In the genomic region with DNA sequence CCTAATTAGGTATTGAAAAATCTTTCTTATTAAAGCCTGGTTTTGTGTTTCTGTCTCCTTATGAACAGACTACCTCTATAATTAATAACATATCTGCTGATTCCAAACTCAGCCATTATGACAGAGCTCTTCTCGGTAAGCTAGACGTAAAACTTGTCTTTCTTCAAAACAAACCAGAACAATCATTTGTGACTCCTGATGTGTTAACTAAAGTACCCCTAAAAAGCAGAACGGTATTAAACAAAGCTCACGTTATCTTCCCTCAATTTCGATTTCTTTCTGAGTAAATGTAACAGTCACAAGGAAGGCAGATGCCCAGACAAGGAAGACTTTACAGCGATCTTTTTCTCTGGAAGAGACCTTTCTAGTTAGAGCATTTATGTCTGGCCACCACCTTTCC, we compare ENCODE assay signal across 8 cellular contexts. TPM values are rescaled to one million over a fixed set of nuclear protein-coding genes. Genes with fewer than 3 reads are reported as not detected.
DNase-seq lines count a peak whose midpoint lies in the region; ATAC-seq and TF ChIP-seq lines count a peak whose summit lies in the region.

No MANE protein-coding gene starts in this region.

- no peaks in the 10 kb centered on the region for H3K9me3 ChIP-seq in RWPE2 (ENCODE audit: severe bottlenecking)
- no peaks in the 10 kb centered on the region for H3K9me3 ChIP-seq in gastroesophageal sphincter
- H3K9me3 ChIP-seq in sigmoid colon: no peaks in the 10 kb centered on the region

- H3K4me3 ChIP-seq in RWPE2 (ENCODE audit: severe bottlenecking): peak overlapping the region; percentile 59
- H3K4me3 ChIP-seq in gastroesophageal sphincter: peak overlapping the region; percentile 78 to 82
- peak overlapping the region; percentile 68 to 84 (median 78) for H3K4me3 ChIP-seq in sigmoid colon

- TF ChIP-seq CTCF in RWPE2 (IDR thresholded peaks at IDR 0.05; ENCODE audit: poor library complexity, severe bottlenecking) (no peak), gastroesophageal sphincter (IDR thresholded peaks at IDR 0.05) (no peak), sigmoid colon (IDR thresholded peaks at IDR 0.05) (no peak)

- H3K4me1 ChIP-seq in RWPE2 (ENCODE audit: insufficient read depth, poor library complexity, severe bottlenecking) (peaks cover 4% of the 10 kb centered on the region), gastroesophageal sphincter (peaks cover 0 to 35% (median 13%) of the 10 kb centered on the region in 3 donors), sigmoid colon (peaks cover 0 to 37% (median 20%) of the 10 kb centered on the region in 4 donors)

- DNase-seq in RWPE2 (ENCODE audit: low spot score) (no peak), sigmoid colon (no peak), cortex of kidney (lab: John Stamatoyannopoulos, UW) (no peak), NCI-H1436 (lab: John Stamatoyannopoulos, UW) (no peak), KBM-7 (no peak)
- no peak for DNase-seq in activated CD4-positive, alpha-beta T cell treated with anti-CD3 and anti-CD28 coated beads, Interleukin-2, amount 50 U/mL, for 48 hours

- TF ChIP-seq EP300 in gastroesophageal sphincter (IDR thresholded peaks at IDR 0.05) (no peak), sigmoid colon (IDR thresholded peaks at IDR 0.05) (no peak)

- TF ChIP-seq POLR2A in gastroesophageal sphincter (IDR thresholded peaks at IDR 0.05) (no peak), sigmoid colon (IDR thresholded peaks at IDR 0.05) (no peak)

- 4 to 7% methylated on average over 6 of the region's 6 CpGs for WGBS in gastroesophageal sphincter (ENCODE audit: low coverage in 1 of 2), 2 donors
- WGBS in sigmoid colon, 2 donors: 7 to 23% methylated on average over 6 of the region's 6 CpGs

- ATAC-seq in GM21360 (IDR thresholded peaks at IDR 0.05; ENCODE audit: unreplicated experiment) (peak; percentile 11), RWPE2 (ENCODE audit: low read depth) (no peak; the same call in 2 of the 3 replicates), gastroesophageal sphincter (no peak)

- in situ Hi-C loops in KBM-7 (cut with MboI; ENCODE audit: low pct_unique_long_range_greater_than_20kb, low sequenced_read_pairs): no loop called here

- intact Hi-C loops in sigmoid colon (cut with DNase I): loop anchor here (5.0 to 10.0 kb wide), 5 partner anchors 182 to 1679 kb away; partner anchors contain the start of genes ATPSCKMT, FASTKD3 and MTRR

- no peak overlapping the region for H3K27ac ChIP-seq in RWPE2 (ENCODE audit: poor library complexity, severe bottlenecking)
- peak overlapping the region in 2 of 4 donors; percentile 48 to 90 for H3K27ac ChIP-seq in gastroesophageal sphincter
- peak overlapping the region in 3 of 4 donors; percentile 10 to 87 (median 63) for H3K27ac ChIP-seq in sigmoid colon

- H3K27me3 ChIP-seq in RWPE2 (ENCODE audit: insufficient read depth, poor library complexity, severe bottlenecking) (no peaks in the 10 kb centered on the region), gastroesophageal sphincter (peaks cover 29% of the 10 kb centered on the region), sigmoid colon (no peaks in the 10 kb centered on the region)

- H3K36me3 ChIP-seq in RWPE2 (ENCODE audit: low read depth) (peaks cover 10% of the 10 kb centered on the region), gastroesophageal sphincter (peaks cover 0 to 1% of the 10 kb centered on the region in 2 donors), sigmoid colon (no peaks in the 10 kb centered on the region)

RNA-seq across cellular contexts. Expression of gene SEMA5A, which starts 1.8 kb away (rescaled TPM):
- 1 to 10 TPM; 2.3 to 4.7 (median 3.7) TPM for total RNA-seq in gastroesophageal sphincter
- 1 to 10 TPM; 1.8 to 2.8 (median 2.5) TPM for total RNA-seq in sigmoid colon
- 1 to 10 TPM in 2 of 3 donors, under 1 TPM in 1; 0.60 to 4.7 (median 3.5) TPM for polyA plus RNA-seq in sigmoid colon
